In the genomic region with DNA sequence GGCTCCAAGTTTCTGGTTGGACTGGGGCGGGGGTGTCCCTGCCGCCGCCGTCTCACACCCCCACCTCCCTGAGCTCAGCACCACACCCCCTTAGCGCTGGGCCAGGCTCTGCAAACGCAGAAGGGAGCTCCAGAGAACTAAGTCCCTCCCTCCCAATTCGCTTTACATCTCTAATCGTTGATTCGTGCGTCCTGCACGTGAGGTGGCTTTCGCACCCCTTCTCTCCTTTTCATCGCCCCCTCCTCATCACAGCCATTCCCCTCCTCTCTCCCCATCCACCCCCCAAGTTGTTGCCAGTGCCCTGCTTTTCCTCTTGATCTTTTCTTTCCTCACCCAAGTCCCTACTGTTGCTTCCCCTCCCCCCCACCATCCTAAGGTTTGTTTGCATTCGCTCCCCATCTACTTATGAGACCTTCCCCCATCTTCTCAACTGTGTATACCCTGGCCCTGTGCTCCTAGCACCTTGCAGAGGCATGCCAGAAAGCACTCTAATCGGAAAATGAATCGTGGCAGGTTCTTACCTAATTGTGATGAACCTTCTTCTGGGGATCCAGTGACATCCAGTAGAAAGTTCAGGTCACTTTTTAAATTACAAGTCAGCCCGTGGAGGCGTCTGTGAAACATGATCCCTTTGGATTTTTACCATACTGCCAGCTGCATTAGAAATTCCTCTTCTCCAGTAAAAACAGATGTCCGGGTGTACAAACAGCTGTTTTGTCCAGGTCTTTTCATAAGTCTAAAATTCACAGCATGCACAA, we compare ENCODE assay signal across 1 cellular context.
TF ChIP-seq lines count a peak whose summit lies in the region.

No MANE protein-coding gene starts in this region.

TF ChIP-seq in SK-N-SH, 30 proteins besides CTCF, POLR2A, EP300 and RAD21 (continued from another document):
- TF ChIP-seq, protein P1, sequence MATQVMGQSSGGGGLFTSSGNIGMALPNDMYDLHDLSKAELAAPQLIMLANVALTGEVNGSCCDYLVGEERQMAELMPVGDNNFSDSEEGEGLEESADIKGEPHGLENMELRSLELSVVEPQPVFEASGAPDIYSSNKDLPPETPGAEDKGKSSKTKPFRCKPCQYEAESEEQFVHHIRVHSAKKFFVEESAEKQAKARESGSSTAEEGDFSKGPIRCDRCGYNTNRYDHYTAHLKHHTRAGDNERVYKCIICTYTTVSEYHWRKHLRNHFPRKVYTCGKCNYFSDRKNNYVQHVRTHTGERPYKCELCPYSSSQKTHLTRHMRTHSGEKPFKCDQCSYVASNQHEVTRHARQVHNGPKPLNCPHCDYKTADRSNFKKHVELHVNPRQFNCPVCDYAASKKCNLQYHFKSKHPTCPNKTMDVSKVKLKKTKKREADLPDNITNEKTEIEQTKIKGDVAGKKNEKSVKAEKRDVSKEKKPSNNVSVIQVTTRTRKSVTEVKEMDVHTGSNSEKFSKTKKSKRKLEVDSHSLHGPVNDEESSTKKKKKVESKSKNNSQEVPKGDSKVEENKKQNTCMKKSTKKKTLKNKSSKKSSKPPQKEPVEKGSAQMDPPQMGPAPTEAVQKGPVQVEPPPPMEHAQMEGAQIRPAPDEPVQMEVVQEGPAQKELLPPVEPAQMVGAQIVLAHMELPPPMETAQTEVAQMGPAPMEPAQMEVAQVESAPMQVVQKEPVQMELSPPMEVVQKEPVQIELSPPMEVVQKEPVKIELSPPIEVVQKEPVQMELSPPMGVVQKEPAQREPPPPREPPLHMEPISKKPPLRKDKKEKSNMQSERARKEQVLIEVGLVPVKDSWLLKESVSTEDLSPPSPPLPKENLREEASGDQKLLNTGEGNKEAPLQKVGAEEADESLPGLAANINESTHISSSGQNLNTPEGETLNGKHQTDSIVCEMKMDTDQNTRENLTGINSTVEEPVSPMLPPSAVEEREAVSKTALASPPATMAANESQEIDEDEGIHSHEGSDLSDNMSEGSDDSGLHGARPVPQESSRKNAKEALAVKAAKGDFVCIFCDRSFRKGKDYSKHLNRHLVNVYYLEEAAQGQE (IDR thresholded peaks at IDR 0.05; ENCODE audit: low read depth, low read length) = no peak
- TF ChIP-seq, protein P2, sequence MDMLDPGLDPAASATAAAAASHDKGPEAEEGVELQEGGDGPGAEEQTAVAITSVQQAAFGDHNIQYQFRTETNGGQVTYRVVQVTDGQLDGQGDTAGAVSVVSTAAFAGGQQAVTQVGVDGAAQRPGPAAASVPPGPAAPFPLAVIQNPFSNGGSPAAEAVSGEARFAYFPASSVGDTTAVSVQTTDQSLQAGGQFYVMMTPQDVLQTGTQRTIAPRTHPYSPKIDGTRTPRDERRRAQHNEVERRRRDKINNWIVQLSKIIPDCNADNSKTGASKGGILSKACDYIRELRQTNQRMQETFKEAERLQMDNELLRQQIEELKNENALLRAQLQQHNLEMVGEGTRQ (IDR thresholded peaks at IDR 0.05; ENCODE audit: borderline replicate concordance, low read depth, low read length) = no peak
- TF ChIP-seq, protein P3, sequence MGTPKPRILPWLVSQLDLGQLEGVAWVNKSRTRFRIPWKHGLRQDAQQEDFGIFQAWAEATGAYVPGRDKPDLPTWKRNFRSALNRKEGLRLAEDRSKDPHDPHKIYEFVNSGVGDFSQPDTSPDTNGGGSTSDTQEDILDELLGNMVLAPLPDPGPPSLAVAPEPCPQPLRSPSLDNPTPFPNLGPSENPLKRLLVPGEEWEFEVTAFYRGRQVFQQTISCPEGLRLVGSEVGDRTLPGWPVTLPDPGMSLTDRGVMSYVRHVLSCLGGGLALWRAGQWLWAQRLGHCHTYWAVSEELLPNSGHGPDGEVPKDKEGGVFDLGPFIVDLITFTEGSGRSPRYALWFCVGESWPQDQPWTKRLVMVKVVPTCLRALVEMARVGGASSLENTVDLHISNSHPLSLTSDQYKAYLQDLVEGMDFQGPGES (IDR thresholded peaks at IDR 0.05; ENCODE audit: low read depth, low read length) = no peak
- TF ChIP-seq MEF2A (IDR thresholded peaks at IDR 0.05; ENCODE audit: borderline replicate concordance, low read depth) = no peak
- TF ChIP-seq SMC3 (IDR thresholded peaks at IDR 0.05; ENCODE audit: low read depth, low read length) = no peak
- no peak for TF ChIP-seq NRF1 (IDR thresholded peaks at IDR 0.05; ENCODE audit: low read depth, low read length)
- TF ChIP-seq, protein P4, sequence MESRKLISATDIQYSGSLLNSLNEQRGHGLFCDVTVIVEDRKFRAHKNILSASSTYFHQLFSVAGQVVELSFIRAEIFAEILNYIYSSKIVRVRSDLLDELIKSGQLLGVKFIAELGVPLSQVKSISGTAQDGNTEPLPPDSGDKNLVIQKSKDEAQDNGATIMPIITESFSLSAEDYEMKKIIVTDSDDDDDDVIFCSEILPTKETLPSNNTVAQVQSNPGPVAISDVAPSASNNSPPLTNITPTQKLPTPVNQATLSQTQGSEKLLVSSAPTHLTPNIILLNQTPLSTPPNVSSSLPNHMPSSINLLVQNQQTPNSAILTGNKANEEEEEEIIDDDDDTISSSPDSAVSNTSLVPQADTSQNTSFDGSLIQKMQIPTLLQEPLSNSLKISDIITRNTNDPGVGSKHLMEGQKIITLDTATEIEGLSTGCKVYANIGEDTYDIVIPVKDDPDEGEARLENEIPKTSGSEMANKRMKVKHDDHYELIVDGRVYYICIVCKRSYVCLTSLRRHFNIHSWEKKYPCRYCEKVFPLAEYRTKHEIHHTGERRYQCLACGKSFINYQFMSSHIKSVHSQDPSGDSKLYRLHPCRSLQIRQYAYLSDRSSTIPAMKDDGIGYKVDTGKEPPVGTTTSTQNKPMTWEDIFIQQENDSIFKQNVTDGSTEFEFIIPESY (IDR thresholded peaks at IDR 0.05; ENCODE audit: borderline replicate concordance, low read depth) = no peak
- 0 out of 2 replicates have a peak, but pooled peaks have one; percentile 56 for TF ChIP-seq SIN3A (IDR thresholded peaks at IDR 0.05; ENCODE audit: borderline replicate concordance, low read depth, low read length)
- no peak for TF ChIP-seq RXRA (IDR thresholded peaks at IDR 0.05; ENCODE audit: borderline replicate concordance, low read depth)
- no peak for TF ChIP-seq ELF1 (IDR thresholded peaks at IDR 0.05)
- TF ChIP-seq, protein P5, sequence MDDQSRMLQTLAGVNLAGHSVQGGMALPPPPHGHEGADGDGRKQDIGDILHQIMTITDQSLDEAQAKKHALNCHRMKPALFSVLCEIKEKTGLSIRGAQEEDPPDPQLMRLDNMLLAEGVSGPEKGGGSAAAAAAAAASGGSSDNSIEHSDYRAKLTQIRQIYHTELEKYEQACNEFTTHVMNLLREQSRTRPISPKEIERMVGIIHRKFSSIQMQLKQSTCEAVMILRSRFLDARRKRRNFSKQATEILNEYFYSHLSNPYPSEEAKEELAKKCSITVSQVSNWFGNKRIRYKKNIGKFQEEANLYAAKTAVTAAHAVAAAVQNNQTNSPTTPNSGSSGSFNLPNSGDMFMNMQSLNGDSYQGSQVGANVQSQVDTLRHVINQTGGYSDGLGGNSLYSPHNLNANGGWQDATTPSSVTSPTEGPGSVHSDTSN (IDR thresholded peaks at IDR 0.05) = peak; percentile 27; the same call in 1 of the 2 replicates
- TF ChIP-seq MXI1 (IDR thresholded peaks at IDR 0.05; ENCODE audit: low read depth, low read length) = no peak; the same call in none of the 2 replicates
- peak; percentile 91 for TF ChIP-seq TCF12 (IDR thresholded peaks at IDR 0.05)
- TF ChIP-seq EZH2phosphoT487 (IDR thresholded peaks at IDR 0.05; ENCODE audit: borderline replicate concordance, low read depth) = no peak
- no peak for TF ChIP-seq GATA2 (CRISPR knock-in tag; IDR thresholded peaks at IDR 0.05)
